1 cellular context compared by ENCODE assay signal in the genomic region with DNA sequence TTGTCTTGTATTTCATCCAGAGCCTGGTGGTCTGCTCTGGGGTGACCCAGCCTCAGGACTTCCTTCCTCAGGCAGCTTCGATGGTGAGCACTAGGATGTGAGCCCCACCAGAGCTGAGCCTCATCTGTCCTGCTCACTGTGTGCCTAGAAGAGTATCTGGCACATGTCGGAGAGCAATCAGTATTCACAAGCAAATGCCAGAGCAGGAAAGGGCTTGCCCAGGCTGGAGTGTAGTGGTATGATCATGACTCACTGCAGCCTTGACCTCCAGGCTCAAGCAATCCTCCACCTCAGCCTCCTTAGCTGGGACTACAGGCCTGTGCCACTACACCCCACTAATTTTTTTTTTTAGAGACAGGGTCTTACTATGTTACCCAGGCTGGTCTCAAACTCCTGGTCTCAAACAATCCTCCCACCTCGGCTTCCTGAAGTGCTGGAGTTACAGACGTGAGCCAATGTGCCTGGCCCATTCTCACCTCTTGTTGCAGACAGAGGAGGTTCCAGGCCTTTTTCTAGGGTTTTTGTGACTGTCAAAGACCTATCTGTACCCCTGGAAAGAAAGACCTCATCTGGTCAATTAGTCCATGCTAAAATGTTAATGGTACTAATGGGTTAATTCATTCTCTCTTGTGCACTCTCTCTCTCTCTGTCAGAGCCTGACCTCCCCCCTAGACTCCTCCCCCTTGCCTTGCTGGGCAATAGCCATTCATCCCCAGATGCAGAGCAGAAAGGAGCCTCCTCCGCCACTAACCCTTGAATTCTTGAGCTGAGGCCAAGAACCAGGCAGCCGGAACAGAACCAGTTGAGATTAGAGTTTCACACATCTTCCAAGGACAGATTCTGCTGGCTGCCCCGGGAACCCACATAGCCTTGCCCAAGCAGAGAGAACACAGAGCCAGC.
TF ChIP-seq lines count a peak whose summit lies in the region.

No MANE protein-coding gene starts in this region.

TF ChIP-seq in HepG2, 621 proteins besides CTCF, POLR2A, EP300 and RAD21 (continued from another document):
- TF ChIP-seq, protein P1, sequence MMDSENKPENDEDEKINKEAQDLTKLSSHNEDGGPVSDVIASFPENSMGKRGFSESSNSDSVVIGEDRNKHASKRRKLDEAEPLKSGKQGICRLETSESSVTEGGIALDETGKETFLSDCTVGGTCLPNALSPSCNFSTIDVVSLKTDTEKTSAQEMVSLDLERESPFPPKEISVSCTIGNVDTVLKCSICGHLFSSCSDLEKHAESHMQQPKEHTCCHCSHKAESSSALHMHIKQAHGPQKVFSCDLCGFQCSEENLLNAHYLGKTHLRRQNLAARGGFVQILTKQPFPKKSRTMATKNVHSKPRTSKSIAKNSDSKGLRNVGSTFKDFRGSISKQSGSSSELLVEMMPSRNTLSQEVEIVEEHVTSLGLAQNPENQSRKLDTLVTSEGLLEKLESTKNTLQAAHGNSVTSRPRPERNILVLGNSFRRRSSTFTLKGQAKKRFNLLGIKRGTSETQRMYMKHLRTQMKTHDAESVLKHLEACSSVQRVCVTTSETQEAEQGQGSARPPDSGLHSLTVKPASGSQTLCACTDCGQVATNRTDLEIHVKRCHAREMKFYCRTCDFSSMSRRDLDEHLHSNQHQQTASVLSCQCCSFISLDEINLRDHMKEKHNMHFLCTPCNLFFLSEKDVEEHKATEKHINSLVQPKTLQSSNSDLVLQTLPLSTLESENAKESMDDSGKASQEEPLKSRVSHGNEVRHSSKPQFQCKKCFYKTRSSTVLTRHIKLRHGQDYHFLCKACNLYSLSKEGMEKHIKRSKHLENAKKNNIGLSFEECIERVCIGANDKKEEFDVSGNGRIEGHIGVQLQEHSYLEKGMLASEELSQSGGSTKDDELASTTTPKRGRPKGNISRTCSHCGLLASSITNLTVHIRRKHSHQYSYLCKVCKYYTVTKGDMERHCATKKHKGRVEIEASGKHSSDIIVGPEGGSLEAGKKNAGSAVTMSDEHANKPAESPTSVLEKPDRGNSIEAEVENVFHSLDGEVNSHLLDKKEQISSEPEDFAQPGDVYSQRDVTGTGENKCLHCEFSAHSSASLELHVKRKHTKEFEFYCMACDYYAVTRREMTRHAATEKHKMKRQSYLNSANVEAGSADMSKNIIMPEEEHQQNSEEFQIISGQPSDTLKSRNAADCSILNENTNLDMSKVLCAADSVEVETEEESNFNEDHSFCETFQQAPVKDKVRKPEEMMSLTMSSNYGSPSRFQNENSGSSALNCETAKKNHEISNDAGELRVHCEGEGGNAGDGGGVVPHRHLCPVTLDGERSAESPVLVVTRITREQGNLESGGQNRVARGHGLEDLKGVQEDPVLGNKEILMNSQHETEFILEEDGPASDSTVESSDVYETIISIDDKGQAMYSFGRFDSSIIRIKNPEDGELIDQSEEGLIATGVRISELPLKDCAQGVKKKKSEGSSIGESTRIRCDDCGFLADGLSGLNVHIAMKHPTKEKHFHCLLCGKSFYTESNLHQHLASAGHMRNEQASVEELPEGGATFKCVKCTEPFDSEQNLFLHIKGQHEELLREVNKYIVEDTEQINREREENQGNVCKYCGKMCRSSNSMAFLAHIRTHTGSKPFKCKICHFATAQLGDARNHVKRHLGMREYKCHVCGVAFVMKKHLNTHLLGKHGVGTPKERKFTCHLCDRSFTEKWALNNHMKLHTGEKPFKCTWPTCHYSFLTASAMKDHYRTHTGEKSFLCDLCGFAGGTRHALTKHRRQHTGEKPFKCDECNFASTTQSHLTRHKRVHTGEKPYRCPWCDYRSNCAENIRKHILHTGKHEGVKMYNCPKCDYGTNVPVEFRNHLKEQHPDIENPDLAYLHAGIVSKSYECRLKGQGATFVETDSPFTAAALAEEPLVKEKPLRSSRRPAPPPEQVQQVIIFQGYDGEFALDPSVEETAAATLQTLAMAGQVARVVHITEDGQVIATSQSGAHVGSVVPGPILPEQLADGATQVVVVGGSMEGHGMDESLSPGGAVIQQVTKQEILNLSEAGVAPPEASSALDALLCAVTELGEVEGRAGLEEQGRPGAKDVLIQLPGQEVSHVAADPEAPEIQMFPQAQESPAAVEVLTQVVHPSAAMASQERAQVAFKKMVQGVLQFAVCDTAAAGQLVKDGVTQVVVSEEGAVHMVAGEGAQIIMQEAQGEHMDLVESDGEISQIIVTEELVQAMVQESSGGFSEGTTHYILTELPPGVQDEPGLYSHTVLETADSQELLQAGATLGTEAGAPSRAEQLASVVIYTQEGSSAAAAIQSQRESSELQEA (CRISPR knock-in tag; IDR thresholded peaks at IDR 0.05; ENCODE audit: not compliant biosample characterization): no peak
- TF ChIP-seq SMARCC2 (IDR thresholded peaks at IDR 0.05) (no peak), FOSL2 (CRISPR knock-in tag; IDR thresholded peaks at IDR 0.05) (peak; percentile 82), ZNF567 (CRISPR knock-in tag; IDR thresholded peaks at IDR 0.05; ENCODE audit: borderline replicate concordance) (no peak), BORCS8-MEF2B (CRISPR knock-in tag; IDR thresholded peaks at IDR 0.05) (no peak)
